Comparison of ENCODE assay signal across 21 cellular contexts in the genomic region with DNA sequence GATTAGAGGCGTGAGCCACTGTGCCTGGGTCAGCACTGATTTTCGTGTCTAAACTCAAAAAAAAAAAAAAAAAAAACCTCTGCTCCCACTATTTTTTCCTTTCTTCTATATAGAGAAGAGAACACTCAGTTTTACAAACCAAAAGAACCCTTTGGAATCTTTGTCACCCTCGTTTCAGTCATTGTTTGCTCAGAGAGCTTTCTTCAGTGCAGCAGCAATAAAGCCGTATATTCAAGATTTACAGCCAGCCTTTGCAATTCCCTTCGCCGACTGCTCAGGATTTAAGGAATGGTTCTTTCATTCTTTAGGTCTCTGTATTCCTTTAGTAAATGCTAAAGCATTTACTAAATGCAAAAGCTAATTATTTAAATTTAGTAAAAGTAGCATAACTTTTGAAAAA. TPM values are rescaled to one million over a fixed set of nuclear protein-coding genes. Genes with fewer than 3 reads are reported as not detected.
A peak's percentile ranks its signal among the peaks of the same experiment; 100 is the strongest.
DNase-seq lines count a peak whose midpoint lies in the region; ATAC-seq and TF ChIP-seq lines count a peak whose summit lies in the region.
"Had no signal": no experiment of that assay in that cellular context is flagged by ENCODE, and none has a peak within 500 bp of the region (broad histone marks: within the 10 kb centered on the region; RNA-seq: fewer than 3 reads in every experiment).

No MANE protein-coding gene starts in this region.

- H2BK15ac ChIP-seq in neuronal stem cell (ENCODE audit: low read length), result no peak overlapping the region

- TF ChIP-seq CTCF in Caco-2 (IDR thresholded peaks at IDR 0.05; ENCODE audit: insufficient read depth in 1 of 2, low read depth in 1 of 2, low read length in 1 of 2, severe bottlenecking in 1 of 2, unreplicated experiment in 1 of 2), result no peak
- TF ChIP-seq CTCF in transverse colon (IDR thresholded peaks at IDR 0.05), result no peak
- TF ChIP-seq CTCF in psoas muscle (IDR thresholded peaks at IDR 0.05), result no peak

- H2BK120ac ChIP-seq in neuronal stem cell (ENCODE audit: low read depth, low read length), result no peak overlapping the region

- H2AK5ac ChIP-seq in neuronal stem cell (ENCODE audit: low read depth, low read length), result no peak overlapping the region

- H3K27me3 Mint-ChIP-seq in Caco-2 (ENCODE audit: insufficient read depth, unreplicated experiment), result no peaks in the 10 kb centered on the region
- no peaks in the 10 kb centered on the region for H3K27me3 Mint-ChIP-seq in effector memory CD8-positive, alpha-beta T cell
- H3K27me3 Mint-ChIP-seq: CD4-positive, alpha-beta T cell; IgD-negative memory B cell had no signal

- CTCF ChIA-PET in Caco-2 (lab: Charles Lee), result interaction anchor here (0.7 to 0.9 kb wide), 3 partner anchors 20 to 160 kb away, joined by 5 to 8 read pairs (median 5); partner anchors contain the start of genes CAGE1 and RIOK1

- ATAC-seq in effector memory CD8-positive, alpha-beta T cell (replicated peaks), result no peak
- ATAC-seq in HG03159 (IDR thresholded peaks at IDR 0.05; ENCODE audit: unreplicated experiment) (no peak), psoas muscle (no peak)
- ATAC-seq: A549, GM12878, GM23338, HCT116, HepG2 had no signal

- POLR2A ChIA-PET in Caco-2 (lab: Charles Lee), result interaction anchor here (0.6 to 0.7 kb wide), 3 partner anchors 50 to 89 kb away, joined by 3 to 10 read pairs (median 6); no protein-coding TSS in a partner anchor

- no peak overlapping the region for H3K23ac ChIP-seq in neuronal stem cell (ENCODE audit: low read depth, low read length, poor library complexity)

- no peak overlapping the region for H2AFZ ChIP-seq in neuronal stem cell (ENCODE audit: low read length)
- H2AFZ ChIP-seq: GM23338 had no signal

- H3K14ac ChIP-seq in neuronal stem cell (ENCODE audit: low read length), result no peak overlapping the region

- intact Hi-C loops in Caco-2 (cut with micrococcal nuclease; ENCODE audit: unreplicated experiment) (no loop called here), transverse colon (cut with DNase I; ENCODE audit: low total_unique reads) (loop anchor here (1.0 kb wide), 1 partner anchor 17 kb away; no protein-coding TSS in a partner anchor), psoas muscle (cut with DNase I) (loop anchor here in 1 of 2 donors (5.0 kb wide), 1 partner anchor 188 kb away; no protein-coding TSS in a partner anchor)

- H4K8ac ChIP-seq in neuronal stem cell (ENCODE audit: low read depth, low read length), result no peak overlapping the region

- in situ Hi-C loops in transverse colon (cut with MboI; ENCODE audit: low pct_ligation_motif_present in 1 of 4, low pct_unique_long_range_greater_than_20kb in 1 of 4, low sequenced_read_pairs in 3 of 4), result loop anchor here in 3 of 4 donors (25.0 kb wide), 2 partner anchors 122 to 178 kb away; partner anchors contain the start of gene SNRNP48 (in 2 of the 3)

- no peak overlapping the region for H3K9ac ChIP-seq in neuronal stem cell (ENCODE audit: low read depth, low read length, poor library complexity)

- H2BK5ac ChIP-seq in neuronal stem cell (ENCODE audit: low read length), result no peak overlapping the region

- H3K27me3 ChIP-seq in Caco-2 (replicated peaks; ENCODE audit: control insufficient read depth, insufficient read depth, low read length) (no peaks in the 10 kb centered on the region), transverse colon (no peaks in the 10 kb centered on the region), psoas muscle (ENCODE audit: insufficient read depth in 3 of 3, low read length in 2 of 3) (no peaks in the 10 kb centered on the region), neuronal stem cell (ENCODE audit: control insufficient read depth in 3 of 3, insufficient read depth in 3 of 3, low read depth in 1 of 3, low read length in 3 of 3) (no peaks in the 10 kb centered on the region)

- H2BK12ac ChIP-seq in neuronal stem cell (ENCODE audit: low read length), result no peak overlapping the region

- H3K27ac ChIP-seq in transverse colon (peak overlapping the region; percentile 10 to 53 (median 33)), psoas muscle (no peak overlapping the region), neuronal stem cell (replicated peaks; ENCODE audit: low read length) (no peak overlapping the region)
- H3K27ac ChIP-seq: 22Rv1, A549, C4-2B had no signal

- H3K4me1 Mint-ChIP-seq in Caco-2 (ENCODE audit: low read depth, unreplicated experiment), result peaks cover 36% of the 10 kb centered on the region
- H3K4me1 Mint-ChIP-seq in effector memory CD8-positive, alpha-beta T cell (ENCODE audit: low read depth in 2 of 2), result no peaks in the 10 kb centered on the region
- H3K4me1 Mint-ChIP-seq: GM23338 had no signal

- H3K4me3 Mint-ChIP-seq in Caco-2 (ENCODE audit: unreplicated experiment), result no peak overlapping the region
- H3K4me3 Mint-ChIP-seq in effector memory CD8-positive, alpha-beta T cell, result no peak overlapping the region
- H3K4me3 Mint-ChIP-seq: CD4-positive, alpha-beta T cell; GM23338; HFFc6; IgD-negative memory B cell had no signal

- no peak for TF ChIP-seq EP300 in transverse colon (IDR thresholded peaks at IDR 0.05; ENCODE audit: low read depth)

- H3K4me3 ChIP-seq in Caco-2 (ENCODE audit: low read depth, low read length) (no peak overlapping the region), transverse colon (no peak overlapping the region), psoas muscle (no peak overlapping the region), neuronal stem cell (ENCODE audit: low read length in 2 of 2) (no peak overlapping the region)
- H3K4me3 ChIP-seq: A549, GM12878, GM23338 had no signal

- no peak overlapping the region for H4K91ac ChIP-seq in neuronal stem cell (ENCODE audit: low read depth, low read length, poor library complexity)

- peaks cover 2% of the 10 kb centered on the region; the same call in 1 of the 2 replicates for H3K36me3 ChIP-seq in Caco-2 (ENCODE audit: control insufficient read depth, insufficient read depth, low read length)
- peaks cover 0 to 60% (median 12%) of the 10 kb centered on the region in 4 donors for H3K36me3 ChIP-seq in transverse colon
- H3K36me3 ChIP-seq in psoas muscle (ENCODE audit: insufficient read depth in 1 of 2, low read depth in 1 of 2), result peaks cover 21 to 97% of the 10 kb centered on the region in 2 donors
- H3K36me3 ChIP-seq in neuronal stem cell (replicated peaks in 1 of 2; ENCODE audit: control insufficient read depth in 2 of 2, insufficient read depth in 2 of 2, low read length in 2 of 2), result peaks cover 10 to 97% of the 10 kb centered on the region in 2 donors

- H3K9me3 ChIP-seq in Caco-2, result no peaks in the 10 kb centered on the region
- no peaks in the 10 kb centered on the region for H3K9me3 ChIP-seq in transverse colon
- H3K9me3 ChIP-seq in psoas muscle, result no peaks in the 10 kb centered on the region
- no peaks in the 10 kb centered on the region for H3K9me3 ChIP-seq in neuronal stem cell (replicated peaks in 1 of 2; ENCODE audit: control insufficient read depth in 2 of 2, insufficient read depth in 1 of 2, low read depth in 1 of 2, low read length in 2 of 2)
- H3K9me3 ChIP-seq: A549 had no signal

- no peak overlapping the region for H3K4me2 ChIP-seq in neuronal stem cell (ENCODE audit: insufficient read depth, low read length, poor library complexity, severe bottlenecking)
- H3K4me2 ChIP-seq: A549, GM23338 had no signal

- no peaks in the 10 kb centered on the region for H3K9me3 Mint-ChIP-seq in Caco-2 (ENCODE audit: unreplicated experiment)
- no peaks in the 10 kb centered on the region for H3K9me3 Mint-ChIP-seq in effector memory CD8-positive, alpha-beta T cell
- H3K9me3 Mint-ChIP-seq: CD4-positive, alpha-beta T cell; GM23338; HFFc6; IgD-negative memory B cell had no signal

- H3K79me1 ChIP-seq in neuronal stem cell (ENCODE audit: low read depth, low read length), result no peaks in the 10 kb centered on the region

- no TSS peak for BruUV-seq in Caco-2 (replicated peaks; lab: Mats Ljungman, UMichigan)

- no peak overlapping the region for H3K18ac ChIP-seq in neuronal stem cell (ENCODE audit: low read length)

- 45 to 50% methylated on average over 6 of the region's 6 CpGs for WGBS in transverse colon (ENCODE audit: low coverage in 1 of 2), 2 donors
- WGBS in psoas muscle, 3 donors, result 80 to 85% (median 82%) methylated on average over 6 of the region's 6 CpGs
- no CpG with 5 or more reads among the region's 6 CpGs for WGBS in neuronal stem cell (ENCODE audit: extremely low coverage in 2 of 2, insufficient read length in 2 of 2, insufficient replicate concordance in 1 of 2), 2 donors

- DNase-seq in Caco-2 (no peak), left kidney (ENCODE audit: low read depth, low spot score) (peak; percentile 18), transverse colon (no peak), psoas muscle (no peak), neuronal stem cell (ENCODE audit: low spot score) (no peak)
- DNase-seq in effector memory CD8-positive, alpha-beta T cell, result no peak
- DNase-seq: AML-193; CD4-positive, alpha-beta T cell; DMS79 treated with DMSO at 0.1 percent for 48 hours; HFFc6; KBM-7 had no signal

- peaks cover 26% of the 10 kb centered on the region for H3K4me1 ChIP-seq in Caco-2
- peaks cover 0 to 32% (median 11%) of the 10 kb centered on the region in 4 donors for H3K4me1 ChIP-seq in transverse colon
- H3K4me1 ChIP-seq in psoas muscle, result no peaks in the 10 kb centered on the region
- H3K4me1 ChIP-seq in neuronal stem cell (ENCODE audit: control insufficient read depth in 2 of 2, insufficient read depth in 1 of 2, low read depth in 1 of 2, low read length in 2 of 2), result peaks cover 0 to 3% of the 10 kb centered on the region in 2 donors
- H3K4me1 ChIP-seq: A549 had no signal

- TF ChIP-seq POLR2A in transverse colon (IDR thresholded peaks at IDR 0.05), result no peak

- H3K27ac Mint-ChIP-seq in Caco-2 (ENCODE audit: unreplicated experiment), result peak overlapping the region; percentile 86
- peak overlapping the region; percentile 28 to 77 for H3K27ac Mint-ChIP-seq in effector memory CD8-positive, alpha-beta T cell
- H3K27ac Mint-ChIP-seq: CD4-positive, alpha-beta T cell; GM23338; HFFc6; IgD-negative memory B cell had no signal

- peaks cover 92% of the 10 kb centered on the region for H3K36me3 Mint-ChIP-seq in Caco-2 (ENCODE audit: insufficient read depth, unreplicated experiment)
- peaks cover 96% of the 10 kb centered on the region for H3K36me3 Mint-ChIP-seq in effector memory CD8-positive, alpha-beta T cell (ENCODE audit: insufficient read depth)

- no peak overlapping the region for H3K4ac ChIP-seq in neuronal stem cell (ENCODE audit: low read length)

RNA-seq across cellular contexts. Expression of gene RIOK1, which starts 20.1 kb away (rescaled TPM):
- total RNA-seq in Caco-2 (2022) (34.2 and 36.1 TPM in 2 replicates), transverse colon (10 to 100 TPM in 3 of 4 donors, 1 to 10 TPM in 1; 9.8 to 66.5 (median 23.9) TPM), psoas muscle (10 to 100 TPM in 3 of 4 donors, 1 to 10 TPM in 1; 8.5 to 26.1 (median 20.4) TPM)
- polyA plus RNA-seq in psoas muscle, result 10 to 100 TPM; 13.9 to 27.7 (median 24.2) TPM
- polyA plus RNA-seq in neuronal stem cell (2013, experiment 1 of 2), result 27.3 TPM
- 26.7 TPM for polyA plus RNA-seq in neuronal stem cell (2013, experiment 2 of 2)

RNA-seq across cellular contexts. Expression of gene CAGE1, which starts 20.2 kb away (rescaled TPM):
- total RNA-seq in Caco-2 (2022) (0.26 and 0.59 TPM in 2 replicates), transverse colon (not detected), psoas muscle (not detected)
- under 1 TPM in 1 of 3 donors, not detected in 2; 0.08 TPM for polyA plus RNA-seq in psoas muscle
- 0.01 TPM for polyA plus RNA-seq in neuronal stem cell (2013, experiment 1 of 2)
- 0.01 TPM for polyA plus RNA-seq in neuronal stem cell (2013, experiment 2 of 2)
- polyA plus RNA-seq: BJ, GM23338, IgD-negative memory B cell had no signal

Comparison
In these comparisons a context has a peak if more than half of its experiments do, and no peak if none do; other contexts are left out.
1. H3K27ac ChIP-seq: peak in transverse colon (4 of 4); none in psoas muscle (single experiment) and neuronal stem cell (single experiment).